ENCODE assay signal across 30 cellular contexts in genomic region chr17:68734911-68735310, GRCh38.
DNase-seq lines count a peak whose midpoint lies in the region; ATAC-seq and TF ChIP-seq lines count a peak whose summit lies in the region.
"Had no signal": no experiment of that assay in that cellular context is flagged by ENCODE, and none has a peak within 500 bp of the region (broad histone marks: within the 10 kb centered on the region; RNA-seq: fewer than 3 reads in every experiment).

No MANE protein-coding gene starts in this region.

- CTCF ChIA-PET in activated CD8-positive, alpha-beta T cell treated with anti-CD3 and anti-CD28 coated beads for 36 hours (lab: Charles Lee), result interaction anchor here (1.4 kb wide), 1 partner anchor 121 kb away, joined by 3 read pairs; no protein-coding TSS in a partner anchor

- no peaks in the 10 kb centered on the region for H3K36me3 ChIP-seq in ascending aorta
- H3K36me3 ChIP-seq in testis (ENCODE audit: low read depth, missing control alignments), result no peaks in the 10 kb centered on the region
- H3K36me3 ChIP-seq: neutrophil, upper lobe of left lung had no signal

- no peak overlapping the region for H3K4me3 ChIP-seq in ascending aorta
- no peak overlapping the region for H3K4me3 ChIP-seq in testis
- H3K4me3 ChIP-seq: upper lobe of left lung had no signal

- peak overlapping the region; percentile 59 for H3K27ac Mint-ChIP-seq in mesothelial cell of epicardium
- H3K27ac Mint-ChIP-seq in activated CD8-positive, alpha-beta T cell treated with anti-CD3 and anti-CD28 coated beads for 36 hours, result no peak overlapping the region
- H3K27ac Mint-ChIP-seq: activated naive CD4-positive, alpha-beta T cell treated with anti-CD3 and anti-CD28 coated beads, Interleukin-2, amount 50 U/mL, for 24 hours; activated T-helper 2 cell treated with anti-CD3 and anti-CD28 coated beads, Interferon-gamma antibody, Interleukin-2, Interleukin-4, amounts not matched to agents 10 μg/mL and 5 μg/mL and 100 μg/mL, durations not matched to agents 14 hours and 24 hours and 36 hours; CD4-positive, alpha-beta T cell had no signal

- no peak overlapping the region for H3K4me3 Mint-ChIP-seq in mesothelial cell of epicardium
- no peak overlapping the region for H3K4me3 Mint-ChIP-seq in activated CD8-positive, alpha-beta T cell treated with anti-CD3 and anti-CD28 coated beads for 36 hours
- H3K4me3 Mint-ChIP-seq: activated naive CD4-positive, alpha-beta T cell treated with anti-CD3 and anti-CD28 coated beads, Interleukin-2, amount 50 U/mL, for 24 hours; CD4-positive, alpha-beta T cell had no signal

- H3K27ac ChIP-seq in ascending aorta (peak overlapping the region; percentile 5 to 70), testis (peak overlapping the region; percentile 56 to 87)
- H3K27ac ChIP-seq: HL-60, neutrophil, VCaP had no signal

- H3K4me1 ChIP-seq in ascending aorta (peaks cover 6 to 18% of the 10 kb centered on the region in 2 donors), testis (peaks cover 55% of the 10 kb centered on the region)

- no peaks in the 10 kb centered on the region for H3K36me3 Mint-ChIP-seq in mesothelial cell of epicardium
- no peaks in the 10 kb centered on the region for H3K36me3 Mint-ChIP-seq in activated CD8-positive, alpha-beta T cell treated with anti-CD3 and anti-CD28 coated beads for 36 hours (ENCODE audit: low read depth)
- H3K36me3 Mint-ChIP-seq: activated naive CD4-positive, alpha-beta T cell treated with anti-CD3 and anti-CD28 coated beads, Interleukin-2, amount 50 U/mL, for 24 hours had no signal

- DNase-seq in NCI-H1436 (lab: John Stamatoyannopoulos, UW) (peak; percentile 51), NCI-H1436 treated with DMSO at 0.1 percent for 48 hours (lab: John Stamatoyannopoulos, UW) (no peak), ascending aorta (ENCODE audit: low spot score in 2 of 2) (no peak), mesothelial cell of epicardium (ENCODE audit: low spot score in 2 of 2, unreplicated experiment in 2 of 2) (no peak), testis (no peak), NCI-H1048 (lab: John Stamatoyannopoulos, UW) (no peak)
- DNase-seq in activated CD8-positive, alpha-beta T cell treated with anti-CD3 and anti-CD28 coated beads for 36 hours, result no peak
- DNase-seq: 8988T; activated CD4-positive, alpha-beta T cell treated with anti-CD3 and anti-CD28 coated beads for 4 hours; AML-193; amygdala; CD4-positive, alpha-beta T cell; DMS153; GOT3; Karpas-422; left colon; NCI-H1417 treated with DMSO at 0.1 percent for 48 hours; NCI-H2081 treated with DMSO at 0.1 percent for 48 hours; NCI-H345; NCI-H82; right cardiac atrium; stimulated activated CD4-positive, alpha-beta T cell treated with anti-CD3 and anti-CD28 coated beads, Interleukin-12 subunit alpha, Interleukin-12 subunit beta, amount 100 ng/mL, for 4 hours; stimulated activated CD4-positive, alpha-beta T cell treated with anti-CD3 and anti-CD28 coated beads, Interleukin-2, amount 100 ng/mL, for 48 hours; upper lobe of left lung had no signal

- peaks cover 55% of the 10 kb centered on the region for H3K4me1 Mint-ChIP-seq in mesothelial cell of epicardium
- H3K4me1 Mint-ChIP-seq in activated CD8-positive, alpha-beta T cell treated with anti-CD3 and anti-CD28 coated beads for 36 hours (ENCODE audit: low read depth), result no peaks in the 10 kb centered on the region
- H3K4me1 Mint-ChIP-seq: activated naive CD4-positive, alpha-beta T cell treated with anti-CD3 and anti-CD28 coated beads, Interleukin-2, amount 50 U/mL, for 24 hours had no signal

- H3K9me3 ChIP-seq in ascending aorta (no peaks in the 10 kb centered on the region), testis (no peaks in the 10 kb centered on the region)
- H3K9me3 ChIP-seq: neutrophil, upper lobe of left lung had no signal

- no peak for TF ChIP-seq POLR2A in testis (IDR thresholded peaks at IDR 0.05)

- H3K27me3 ChIP-seq in ascending aorta (no peaks in the 10 kb centered on the region), testis (no peaks in the 10 kb centered on the region)
- H3K27me3 ChIP-seq: neutrophil, upper lobe of left lung had no signal

- intact Hi-C loops in ascending aorta (cut with DNase I), result no loop called here
- intact Hi-C loops in testis (cut with DNase I; ENCODE audit: low total_unique reads), result no loop called here
- intact Hi-C loops in activated CD8-positive, alpha-beta T cell treated with anti-CD3 and anti-CD28 coated beads for 36 hours (cut with micrococcal nuclease), result no loop called here

- H3K9me3 Mint-ChIP-seq in mesothelial cell of epicardium, result peaks cover 11% of the 10 kb centered on the region
- H3K9me3 Mint-ChIP-seq in activated CD8-positive, alpha-beta T cell treated with anti-CD3 and anti-CD28 coated beads for 36 hours, result no peaks in the 10 kb centered on the region
- H3K9me3 Mint-ChIP-seq: activated naive CD4-positive, alpha-beta T cell treated with anti-CD3 and anti-CD28 coated beads, Interleukin-2, amount 50 U/mL, for 24 hours; activated T-helper 2 cell treated with anti-CD3 and anti-CD28 coated beads, Interferon-gamma antibody, Interleukin-2, Interleukin-4, amounts not matched to agents 10 μg/mL and 5 μg/mL and 100 μg/mL, durations not matched to agents 14 hours and 24 hours and 36 hours; CD4-positive, alpha-beta T cell had no signal

- no peaks in the 10 kb centered on the region for H3K27me3 Mint-ChIP-seq in mesothelial cell of epicardium (ENCODE audit: low read depth)
- H3K27me3 Mint-ChIP-seq in activated CD8-positive, alpha-beta T cell treated with anti-CD3 and anti-CD28 coated beads for 36 hours, result peaks cover 13% of the 10 kb centered on the region

- ATAC-seq in GM21529 (IDR thresholded peaks at IDR 0.05; ENCODE audit: unreplicated experiment), result no peak
- ATAC-seq in activated CD8-positive, alpha-beta T cell treated with anti-CD3 and anti-CD28 coated beads for 36 hours, result no peak
- ATAC-seq: left colon, right cardiac atrium had no signal

- POLR2A ChIA-PET in activated CD8-positive, alpha-beta T cell treated with anti-CD3 and anti-CD28 coated beads for 36 hours (lab: Charles Lee), result no interaction called here

- TF ChIP-seq CTCF in ascending aorta (IDR thresholded peaks at IDR 0.05), result no peak
- TF ChIP-seq CTCF in mesothelial cell of epicardium (IDR thresholded peaks at IDR 0.05; ENCODE audit: unreplicated experiment), result no peak
- TF ChIP-seq CTCF in testis (IDR thresholded peaks at IDR 0.05), result no peak
- no peak for TF ChIP-seq CTCF in activated CD8-positive, alpha-beta T cell treated with anti-CD3 and anti-CD28 coated beads for 36 hours (IDR thresholded peaks at IDR 0.05)
